ENCODE assay signal across 9 cellular contexts in genomic region chr12:2640709-2641108, GRCh38.
A peak's percentile ranks its signal among the peaks of the same experiment; 100 is the strongest.
DNase-seq lines count a peak whose midpoint lies in the region; ATAC-seq and TF ChIP-seq lines count a peak whose summit lies in the region.
"Had no signal": no experiment of that assay in that cellular context is flagged by ENCODE, and none has a peak within 500 bp of the region (broad histone marks: within the 10 kb centered on the region; RNA-seq: fewer than 3 reads in every experiment).

No MANE protein-coding gene starts in this region.

- peak overlapping the region in 56 of 59 donors; percentile 12 to 91 (median 76) for H3K27ac ChIP-seq in dorsolateral prefrontal cortex

- intact Hi-C loops in dorsolateral prefrontal cortex (cut with DNase I): no loop called here

- peak; percentile 96 for DNase-seq in AG08396 (ENCODE audit: low spot score)
- DNase-seq in M059J (ENCODE audit: low read depth): peak; percentile 94
- peak in 8 of 10 donors; percentile 34 to 91 (median 80) for DNase-seq in dorsolateral prefrontal cortex
- peak; percentile 26 for DNase-seq in middle frontal gyrus (ENCODE audit: extremely low spot score, low spot score)
- no peak for DNase-seq in NCI-H128 (lab: John Stamatoyannopoulos, UW; ENCODE audit: unreplicated experiment)
- no peak for DNase-seq in NCI-H524 treated with DMSO at 0.1 percent for 48 hours (lab: John Stamatoyannopoulos, UW)
- DNase-seq: activated naive CD8-positive, alpha-beta T cell treated with anti-CD3 and anti-CD28 coated beads, Interleukin-2, amount 10 ng/mL, durations not matched to agents 7 days and 5 days had no signal

- no peak for ATAC-seq in HG03342 (IDR thresholded peaks at IDR 0.05; ENCODE audit: unreplicated experiment)
- no peak for ATAC-seq in HG02981 (IDR thresholded peaks at IDR 0.05; ENCODE audit: unreplicated experiment)

- TF ChIP-seq CTCF in dorsolateral prefrontal cortex (IDR thresholded peaks at IDR 0.05 in 54 of 56, conservative IDR thresholded peaks at IDR 0.05 in 2 of 56; ENCODE audit: low read depth in 1 of 56, partially characterized antibody in 56 of 56): peak in 3 of 56 donors; percentile 3 to 5 (median 4)

- H3K27me3 ChIP-seq in dorsolateral prefrontal cortex: no peaks in the 10 kb centered on the region

- H3K4me3 ChIP-seq in dorsolateral prefrontal cortex: no peak overlapping the region

Comparison
In these comparisons a context has a peak if more than half of its experiments do, and no peak if none do; other contexts are left out.
1. DNase-seq: peak in AG08396 (single experiment), M059J (single experiment), dorsolateral prefrontal cortex (8 of 10) and middle frontal gyrus (single experiment); none in NCI-H128 (single experiment) and NCI-H524 treated with DMSO at 0.1 percent for 48 hours (single experiment).